33 cellular contexts compared by ENCODE assay signal in the genomic region with DNA sequence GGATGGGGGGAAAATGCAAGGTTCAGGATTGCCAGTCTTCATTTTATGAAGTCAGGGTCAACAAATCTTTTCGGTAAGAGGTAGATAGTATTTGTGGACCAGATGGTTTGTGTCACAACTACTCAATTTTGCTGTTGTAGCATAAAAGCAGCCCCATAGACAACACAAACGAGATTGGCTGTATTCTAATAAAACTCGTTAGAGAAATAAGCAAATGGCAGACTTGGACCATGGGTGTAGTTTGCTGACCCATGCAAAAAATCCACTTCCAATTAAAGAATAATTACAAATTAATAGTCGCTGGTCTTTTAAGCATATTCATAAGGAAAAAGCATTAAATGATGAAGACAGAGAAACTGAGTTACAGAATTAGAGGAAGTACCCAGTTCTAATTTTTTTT.
"Had no signal": no experiment of that assay in that cellular context is flagged by ENCODE, and none has a peak within 500 bp of the region (broad histone marks: within the 10 kb centered on the region; RNA-seq: fewer than 3 reads in every experiment).

No MANE protein-coding gene starts in this region.

- ATAC-seq: activated CD8-positive, alpha-beta T cell treated with anti-CD3 and anti-CD28 coated beads for 36 hours; activated naive CD4-positive, alpha-beta T cell treated with anti-CD3 and anti-CD28 coated beads, Interleukin-2, amount 50 U/mL, for 72 hours; activated T-cell treated with anti-CD3 and anti-CD28 coated beads, Interleukin-2, amount 50 U/mL, for 4 hours; activated T-cell treated with anti-CD3 and anti-CD28 coated beads, Interleukin-2, amount 50 U/mL, for 72 hours; activated T-helper 17 cell treated with anti-CD3 and anti-CD28 coated beads, Interleukin-2, amount 50 U/mL, for 72 hours; body of pancreas had no signal

- H3K27ac ChIP-seq: adrenal gland, body of pancreas, brain microvascular endothelial cell, breast epithelium, VCaP had no signal

- H3K9me3 ChIP-seq: adrenal gland had no signal

- DNase-seq: activated B cell treated with CpG ODN at 0.5 μM for 24 hours; activated CD4-positive, alpha-beta memory T cell treated with anti-CD3 and anti-CD28 coated beads for 36 hours; activated CD4-positive, alpha-beta T cell treated with anti-CD3 and anti-CD28 coated beads for 4 hours; activated CD4-positive, alpha-beta T cell treated with anti-CD3 and anti-CD28 coated beads, Interleukin-2, amount 10 ng/mL, durations not matched to agents 24 days and 14 days; activated CD4-positive, alpha-beta T cell treated with anti-CD3 and anti-CD28 coated beads, Interleukin-2, amount 50 U/mL, for 1 hour; activated CD4-positive, alpha-beta T cell treated with anti-CD3 and anti-CD28 coated beads, Interleukin-2, amount 50 U/mL, for 4 hours; activated CD4-positive, CD25-positive, alpha-beta regulatory T cell treated with anti-CD3 and anti-CD28 coated beads, Interleukin-2, amount 50 U/mL, for 72 hours; activated CD8-positive, alpha-beta memory T cell treated with anti-CD3 and anti-CD28 coated beads, Interleukin-2, amount 50 U/mL, for 4 hours; activated CD8-positive, alpha-beta T cell treated with anti-CD3 and anti-CD28 coated beads for 36 hours; activated effector memory CD4-positive, alpha-beta T cell treated with anti-CD3 and anti-CD28 coated beads, Interleukin-2, amount 50 U/mL, for 16 hours; activated gamma-delta T cell treated with Interleukin-2 at 50 U/mL for 16 hours; activated naive CD4-positive, alpha-beta T cell; activated naive CD4-positive, alpha-beta T cell treated with anti-CD3 and anti-CD28 coated beads for 36 hours; activated naive CD4-positive, alpha-beta T cell treated with anti-CD3 and anti-CD28 coated beads, Interleukin-2, amount 50 U/mL, for 16 hours; activated naive CD8-positive, alpha-beta T cell treated with anti-CD3 and anti-CD28 coated beads for 36 hours; activated T-cell treated with anti-CD3 and anti-CD28 coated beads for 4 hours; activated T-cell treated with anti-CD3 and anti-CD28 coated beads, Interleukin-2, amount 50 U/mL, for 1 hour; activated T-cell treated with anti-CD3 and anti-CD28 coated beads, Interleukin-2, amount 50 U/mL, for 4 hours; activated T-cell treated with anti-CD3 and anti-CD28 coated beads, Interleukin-2, amount 50 U/mL, for 72 hours; adrenal gland; amniotic stem cell; aorta; body of pancreas; brain microvascular endothelial cell; central memory CD4-positive, alpha-beta T cell; T-helper 2 cell; T-helper 9 cell had no signal

- H3K4me1 ChIP-seq: adrenal gland, body of pancreas, breast epithelium had no signal

- H3K27me3 ChIP-seq: adrenal gland, body of pancreas, brain microvascular endothelial cell, breast epithelium had no signal

- FAIRE-seq: astrocyte, TTC549 had no signal

- H3K36me3 ChIP-seq: adrenal gland, brain microvascular endothelial cell, breast epithelium had no signal

- H3K4me3 ChIP-seq: adrenal gland, body of pancreas, breast epithelium had no signal
